8 cellular contexts compared by ENCODE assay signal in the genomic region with DNA sequence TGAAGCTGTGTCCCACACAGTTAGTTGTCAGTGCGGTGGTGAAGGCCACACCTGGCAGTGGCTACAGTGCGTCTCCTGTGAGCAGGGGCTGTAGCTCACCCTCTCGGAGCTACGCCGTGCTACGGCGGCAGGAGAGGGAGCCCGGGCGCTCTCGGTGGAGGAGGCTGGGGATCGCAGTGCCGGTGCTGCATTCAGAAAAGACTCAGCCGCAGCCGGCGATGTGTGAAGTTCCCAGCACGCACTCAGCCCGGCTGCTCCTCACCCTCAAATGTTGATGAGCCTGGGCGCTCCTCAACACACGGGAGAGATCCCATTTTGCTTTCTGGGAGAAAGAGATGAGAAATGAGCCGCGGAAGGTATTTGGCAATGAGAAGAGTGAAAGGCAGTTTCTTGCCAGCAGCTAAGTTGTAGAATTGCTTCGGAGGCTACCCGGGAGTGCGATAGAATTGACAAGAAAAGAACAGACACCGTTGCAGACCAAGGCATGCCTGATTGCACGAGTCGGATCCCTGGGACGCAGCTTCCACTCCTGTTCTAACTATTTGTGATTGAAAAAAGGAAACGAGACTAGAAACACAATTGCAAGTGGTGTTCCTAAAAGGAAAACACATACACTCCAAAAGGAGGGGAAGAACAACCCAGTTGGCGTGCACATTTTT. TPM values are rescaled to one million over a fixed set of nuclear protein-coding genes. Genes with fewer than 3 reads are reported as not detected.
DNase-seq lines count a peak whose midpoint lies in the region; ATAC-seq and TF ChIP-seq lines count a peak whose summit lies in the region.

Gene UNC13C, plus strand, starts transcription at position 194 of the 659 bp plus-strand sequence. CDS start 34,463 bp downstream, outside the sequence.

- intact Hi-C loops in Caco-2 (cut with micrococcal nuclease; ENCODE audit: unreplicated experiment), result loop anchor here (5.0 kb wide), 1 partner anchor 166 kb away; no protein-coding TSS in a partner anchor

- H3K9me3 ChIP-seq in Caco-2, result no peaks in the 10 kb centered on the region

- no peaks in the 10 kb centered on the region for H3K36me3 ChIP-seq in Caco-2 (ENCODE audit: control insufficient read depth, insufficient read depth, low read length)

- no peaks in the 10 kb centered on the region for H3K4me1 ChIP-seq in Caco-2

- H3K27me3 Mint-ChIP-seq in Caco-2 (ENCODE audit: insufficient read depth, unreplicated experiment), result no peaks in the 10 kb centered on the region
- H3K27me3 Mint-ChIP-seq in natural killer cell treated with Interleukin-12 subunit alpha and Interleukin-12 subunit beta and Interleukin-15 and Interleukin-18, amount 100 ng/mL, for 72 hours, result peaks cover 10 to 12% of the 10 kb centered on the region in 2 donors

- BruUV-seq in Caco-2 (replicated peaks; lab: Mats Ljungman, UMichigan), result no TSS peak

- CTCF ChIA-PET in Caco-2 (lab: Charles Lee), result no interaction called here

- peak within 1 kb of the TSS; percentile 60 for H3K4me3 Mint-ChIP-seq in Caco-2 (ENCODE audit: unreplicated experiment)
- no peak within 1 kb of the TSS for H3K4me3 Mint-ChIP-seq in natural killer cell treated with Interleukin-12 subunit alpha and Interleukin-12 subunit beta and Interleukin-15 and Interleukin-18, amount 100 ng/mL, for 72 hours

- no peaks in the 10 kb centered on the region for H3K9me3 Mint-ChIP-seq in Caco-2 (ENCODE audit: unreplicated experiment)
- H3K9me3 Mint-ChIP-seq in natural killer cell treated with Interleukin-12 subunit alpha and Interleukin-12 subunit beta and Interleukin-15 and Interleukin-18, amount 100 ng/mL, for 72 hours, result no peaks in the 10 kb centered on the region

- H3K4me1 Mint-ChIP-seq in Caco-2 (ENCODE audit: low read depth, unreplicated experiment), result no peaks in the 10 kb centered on the region
- H3K4me1 Mint-ChIP-seq in natural killer cell treated with Interleukin-12 subunit alpha and Interleukin-12 subunit beta and Interleukin-15 and Interleukin-18, amount 100 ng/mL, for 72 hours (ENCODE audit: low read depth in 2 of 2), result no peaks in the 10 kb centered on the region

- H3K4me3 ChIP-seq in Caco-2 (ENCODE audit: low read depth, low read length) (no peak within 1 kb of the TSS), epithelial cell of esophagus (ENCODE audit: low read length) (peak within 1 kb of the TSS; percentile 30)

- no peak within 1 kb of the TSS for H3K27ac Mint-ChIP-seq in Caco-2 (ENCODE audit: unreplicated experiment)
- no peak within 1 kb of the TSS for H3K27ac Mint-ChIP-seq in natural killer cell treated with Interleukin-12 subunit alpha and Interleukin-12 subunit beta and Interleukin-15 and Interleukin-18, amount 100 ng/mL, for 72 hours

- H3K27me3 ChIP-seq in Caco-2 (replicated peaks; ENCODE audit: control insufficient read depth, insufficient read depth, low read length), result no peaks in the 10 kb centered on the region

- H3K36me3 Mint-ChIP-seq in Caco-2 (ENCODE audit: insufficient read depth, unreplicated experiment), result no peaks in the 10 kb centered on the region
- H3K36me3 Mint-ChIP-seq in natural killer cell treated with Interleukin-12 subunit alpha and Interleukin-12 subunit beta and Interleukin-15 and Interleukin-18, amount 100 ng/mL, for 72 hours, result no peaks in the 10 kb centered on the region

- TF ChIP-seq CTCF in Caco-2 (IDR thresholded peaks at IDR 0.05; ENCODE audit: insufficient read depth in 1 of 2, low read depth in 1 of 2, low read length in 1 of 2, severe bottlenecking in 1 of 2, unreplicated experiment in 1 of 2), result no peak
- TF ChIP-seq CTCF in epithelial cell of esophagus (IDR thresholded peaks at IDR 0.05; ENCODE audit: insufficient read depth, low read depth, low read length, missing control alignments), result no peak

- no peak for DNase-seq in Caco-2
- peak; percentile 41 for DNase-seq in NCI-H345 treated with DMSO at 0.1 percent for 48 hours (lab: John Stamatoyannopoulos, UW; ENCODE audit: unreplicated experiment)
- peak; percentile 24 for DNase-seq in epithelial cell of esophagus (ENCODE audit: low read depth)
- DNase-seq in myocyte (ENCODE audit: low read depth), result peak; percentile 19
- DNase-seq in natural killer cell treated with Interleukin-12 subunit alpha and Interleukin-12 subunit beta and Interleukin-15 and Interleukin-18, amount 100 ng/mL, for 72 hours (ENCODE audit: low spot score), result no peak
- no peak for DNase-seq in stimulated activated CD4-positive, alpha-beta T cell treated with anti-CD3 and anti-CD28 coated beads, Interleukin-1b, Interleukin-23, amount 100 ng/mL, for 48 hours

- ATAC-seq in HG03521 (IDR thresholded peaks at IDR 0.05; ENCODE audit: unreplicated experiment) (no peak), HG03108 (IDR thresholded peaks at IDR 0.05; ENCODE audit: unreplicated experiment) (no peak)
- ATAC-seq in natural killer cell treated with Interleukin-12 subunit alpha and Interleukin-12 subunit beta and Interleukin-15 and Interleukin-18, amount 100 ng/mL, for 72 hours, result no peak

- POLR2A ChIA-PET in Caco-2 (lab: Charles Lee), result no interaction called here

RNA-seq across cellular contexts. Expression of gene UNC13C, which starts in this region (rescaled TPM):
- total RNA-seq in Caco-2 (2022) (2.9 and 3.2 TPM in 2 replicates), myocyte (0.05 and 0.21 TPM in 2 replicates)
- 0.06 TPM for polyA plus RNA-seq in myocyte (2012)
- not detected for total RNA-seq in natural killer cell treated with Interleukin-12 subunit alpha and Interleukin-12 subunit beta and Interleukin-15 and Interleukin-18, amount 100 ng/mL, for 72 hours

Comparison
In these comparisons a context has a peak if more than half of its experiments do, and no peak if none do; other contexts are left out.
1. Peak in DNase-seq in myocyte; RNA of the gene not detected or under 1 TPM.
2. DNase-seq: peak in NCI-H345 treated with DMSO at 0.1 percent for 48 hours (single experiment) and epithelial cell of esophagus (single experiment); none in Caco-2 (0 of 2), natural killer cell treated with Interleukin-12 subunit alpha and Interleukin-12 subunit beta and Interleukin-15 and Interleukin-18, amount 100 ng/mL, for 72 hours (single experiment) and stimulated activated CD4-positive, alpha-beta T cell treated with anti-CD3 and anti-CD28 coated beads, Interleukin-1b, Interleukin-23, amount 100 ng/mL, for 48 hours (single experiment).